Comparison of ENCODE assay signal across 16 cellular contexts in genomic region chr3:129281726-129282125, GRCh38. TPM values are rescaled to one million over a fixed set of nuclear protein-coding genes. Genes with fewer than 3 reads are reported as not detected.
DNase-seq lines count a peak whose midpoint lies in the region; ATAC-seq lines count a peak whose summit lies in the region.
"Had no signal": no experiment of that assay in that cellular context is flagged by ENCODE, and none has a peak within 500 bp of the region (broad histone marks: within the 10 kb centered on the region; RNA-seq: fewer than 3 reads in every experiment).

No MANE protein-coding gene starts in this region.

- peak overlapping the region; percentile 100 for H3K27ac ChIP-seq in Karpas-422 (ENCODE audit: low read length)
- H3K27ac ChIP-seq: Peyer's patch, prostate gland had no signal

- H3K27me3 Mint-ChIP-seq in activated CD4-positive, alpha-beta T cell treated with anti-CD3 and anti-CD28 coated beads for 36 hours: no peaks in the 10 kb centered on the region
- no peaks in the 10 kb centered on the region for H3K27me3 Mint-ChIP-seq in naive B cell

- peak overlapping the region; percentile 41 for H3K27ac Mint-ChIP-seq in activated CD4-positive, alpha-beta T cell treated with anti-CD3 and anti-CD28 coated beads for 36 hours
- H3K27ac Mint-ChIP-seq in activated naive CD4-positive, alpha-beta T cell treated with anti-CD3 and anti-CD28 coated beads, Interleukin-2, amount 50 U/mL, for 72 hours: peak overlapping the region; percentile 77 to 90
- peak overlapping the region; percentile 5 to 97 (median 90) for H3K27ac Mint-ChIP-seq in naive B cell

- peaks cover 86% of the 10 kb centered on the region for H3K4me1 ChIP-seq in Karpas-422 (ENCODE audit: low read length)
- H3K4me1 ChIP-seq: prostate gland had no signal

- peaks cover 38% of the 10 kb centered on the region for H3K36me3 ChIP-seq in Karpas-422 (ENCODE audit: insufficient read depth, low read length)
- H3K36me3 ChIP-seq: prostate gland had no signal

- H3K4me3 Mint-ChIP-seq in activated CD4-positive, alpha-beta T cell treated with anti-CD3 and anti-CD28 coated beads for 36 hours: no peak overlapping the region
- peak overlapping the region; percentile 82 to 97 (median 92) for H3K4me3 Mint-ChIP-seq in naive B cell

- no peaks in the 10 kb centered on the region for H3K9me3 Mint-ChIP-seq in activated CD4-positive, alpha-beta T cell treated with anti-CD3 and anti-CD28 coated beads for 36 hours (ENCODE audit: low read depth)
- no peaks in the 10 kb centered on the region for H3K9me3 Mint-ChIP-seq in activated naive CD4-positive, alpha-beta T cell treated with anti-CD3 and anti-CD28 coated beads, Interleukin-2, amount 50 U/mL, for 72 hours
- H3K9me3 Mint-ChIP-seq in naive B cell: no peaks in the 10 kb centered on the region

- H3K27me3 ChIP-seq in Karpas-422 (ENCODE audit: low read length): no peaks in the 10 kb centered on the region
- H3K27me3 ChIP-seq: Peyer's patch had no signal

- peaks cover 61% of the 10 kb centered on the region for H3K79me2 ChIP-seq in Karpas-422 (ENCODE audit: low read length)

- peak overlapping the region; percentile 70 for H3K9ac ChIP-seq in Karpas-422 (ENCODE audit: low read length)

- H3K9me3 ChIP-seq in Karpas-422 (ENCODE audit: low read length): no peaks in the 10 kb centered on the region
- H3K9me3 ChIP-seq: Peyer's patch, prostate gland had no signal

- no peak for ATAC-seq in activated CD4-positive, alpha-beta T cell treated with anti-CD3 and anti-CD28 coated beads for 36 hours
- ATAC-seq in activated naive CD4-positive, alpha-beta T cell treated with anti-CD3 and anti-CD28 coated beads, Interleukin-2, amount 50 U/mL, for 72 hours: no peak
- no peak for ATAC-seq in naive B cell (ENCODE audit: low read depth in 2 of 2)
- ATAC-seq in GM19395 (IDR thresholded peaks at IDR 0.05; ENCODE audit: unreplicated experiment): no peak
- ATAC-seq: left lobe of liver had no signal

- CTCF ChIA-PET in activated CD4-positive, alpha-beta T cell treated with anti-CD3 and anti-CD28 coated beads for 36 hours (lab: Charles Lee): interaction anchor here (0.7 to 1.1 kb wide), 2 partner anchors 47 to 96 kb away, joined by 3 to 4 read pairs; no protein-coding TSS in a partner anchor

- peaks cover 12% of the 10 kb centered on the region; the same call in 1 of the 2 replicates for H4K20me1 ChIP-seq in Karpas-422 (ENCODE audit: insufficient read depth, low read depth, low read length)

- H3K9me2 ChIP-seq in Karpas-422 (replicated peaks; ENCODE audit: insufficient read depth, low read length): no peaks in the 10 kb centered on the region

- intact Hi-C loops in activated CD4-positive, alpha-beta T cell treated with anti-CD3 and anti-CD28 coated beads for 36 hours (cut with DNase I, micrococcal nuclease): loop anchor here (1.0 to 2.0 kb wide), 2 partner anchors 33 to 162 kb away; no protein-coding TSS in a partner anchor

- H3K36me3 Mint-ChIP-seq in activated CD4-positive, alpha-beta T cell treated with anti-CD3 and anti-CD28 coated beads for 36 hours (ENCODE audit: low read depth): peaks cover 38% of the 10 kb centered on the region
- peaks cover 12 to 16% of the 10 kb centered on the region in 2 donors for H3K36me3 Mint-ChIP-seq in activated naive CD4-positive, alpha-beta T cell treated with anti-CD3 and anti-CD28 coated beads, Interleukin-2, amount 50 U/mL, for 72 hours
- peaks cover 0 to 5% of the 10 kb centered on the region in 2 donors for H3K36me3 Mint-ChIP-seq in naive B cell

- peak overlapping the region; percentile 68 for H3K4me2 ChIP-seq in Karpas-422 (ENCODE audit: low read depth, low read length, poor library complexity, severe bottlenecking)

- no peak for DNase-seq in activated CD4-positive, alpha-beta T cell treated with anti-CD3 and anti-CD28 coated beads for 36 hours
- no peak for DNase-seq in activated CD4-positive, alpha-beta T cell treated with anti-CD3 and anti-CD28 coated beads, Interleukin-2, amount 50 U/mL, for 48 hours
- DNase-seq in Karpas-422 (peak; percentile 87), naive B cell (peak; percentile 29), SIG-M5 treated with dmso at 0.1 percent for 504 hours (lab: John Stamatoyannopoulos, UW; ENCODE audit: unreplicated experiment) (no peak), HuH-7.5 (ENCODE audit: low spot score) (no peak)
- no peak for DNase-seq in activated naive CD4-positive, alpha-beta T cell treated with anti-CD3 and anti-CD28 coated beads, Interleukin-2, amount 50 U/mL, for 72 hours (ENCODE audit: low spot score in 2 of 2)
- DNase-seq: activated gamma-delta T cell treated with Interleukin-2 at 50 U/mL for 16 hours, COR-L47, GDM1, NCI-H187 treated with DMSO at 0.1 percent for 48 hours, NCI-H510A treated with DMSO at 0.1 percent for 48 hours had no signal

- POLR2A ChIA-PET in activated CD4-positive, alpha-beta T cell treated with anti-CD3 and anti-CD28 coated beads for 36 hours (lab: Charles Lee): interaction anchor here (0.7 to 1.1 kb wide), 2 partner anchors 31 to 34 kb away, joined by 3 read pairs; a partner anchor contains a TSS

- H3K4me3 ChIP-seq in Karpas-422 (ENCODE audit: low read length): peak overlapping the region; percentile 98
- H3K4me3 ChIP-seq: Peyer's patch, prostate gland had no signal

- no peak overlapping the region for H2AFZ ChIP-seq in Karpas-422 (ENCODE audit: low read length)

- H3K4me1 Mint-ChIP-seq in activated CD4-positive, alpha-beta T cell treated with anti-CD3 and anti-CD28 coated beads for 36 hours: peaks cover 59% of the 10 kb centered on the region
- H3K4me1 Mint-ChIP-seq in naive B cell: peaks cover 51 to 85% (median 76%) of the 10 kb centered on the region in 3 donors

RNA-seq across cellular contexts. Expression of gene HMCES, which starts 3.1 kb away (rescaled TPM):
- total RNA-seq in activated CD4-positive, alpha-beta T cell treated with anti-CD3 and anti-CD28 coated beads for 36 hours: 10 to 100 TPM; 43.1 to 56.7 TPM
- total RNA-seq in Karpas-422 (2014; rRNA removed; shearing (Covaris generic); ENCODE audit: low replicate concordance): 169 and 275 TPM in 2 replicates
- 10 to 100 TPM; 58.5 to 78.7 TPM for total RNA-seq in activated naive CD4-positive, alpha-beta T cell treated with anti-CD3 and anti-CD28 coated beads, Interleukin-2, amount 50 U/mL, for 72 hours
- 100 to 1,000 TPM; 128 to 265 (median 146) TPM for polyA plus RNA-seq in naive B cell (ENCODE audit: low read depth in 6 of 6)

RNA-seq across cellular contexts. Expression of gene COPG1, which starts 32.3 kb away (rescaled TPM):
- total RNA-seq in activated CD4-positive, alpha-beta T cell treated with anti-CD3 and anti-CD28 coated beads for 36 hours: 100 to 1,000 TPM; 120 to 142 TPM
- 88.1 and 108 TPM in 2 replicates for total RNA-seq in Karpas-422 (2014; rRNA removed; shearing (Covaris generic); ENCODE audit: low replicate concordance)
- 100 to 1,000 TPM; 130 to 147 TPM for total RNA-seq in activated naive CD4-positive, alpha-beta T cell treated with anti-CD3 and anti-CD28 coated beads, Interleukin-2, amount 50 U/mL, for 72 hours
- polyA plus RNA-seq in naive B cell (ENCODE audit: low read depth in 6 of 6): 10 to 100 TPM; 48.6 to 95.6 (median 60.9) TPM

Comparison
In these comparisons a context has a peak if more than half of its experiments do, and no peak if none do; other contexts are left out.
1. DNase-seq: peak in Karpas-422 (single experiment) and naive B cell (single experiment); none in activated CD4-positive, alpha-beta T cell treated with anti-CD3 and anti-CD28 coated beads for 36 hours (single experiment), activated CD4-positive, alpha-beta T cell treated with anti-CD3 and anti-CD28 coated beads, Interleukin-2, amount 50 U/mL, for 48 hours (0 of 2), activated naive CD4-positive, alpha-beta T cell treated with anti-CD3 and anti-CD28 coated beads, Interleukin-2, amount 50 U/mL, for 72 hours (0 of 2), SIG-M5 treated with dmso at 0.1 percent for 504 hours (single experiment) and HuH-7.5 (single experiment).
2. Peak in every context shown above with its lines, with median percentiles within 50 percentile points of each other: H3K27ac Mint-ChIP-seq.